Comparison of ENCODE assay signal across 26 cellular contexts in the genomic region with DNA sequence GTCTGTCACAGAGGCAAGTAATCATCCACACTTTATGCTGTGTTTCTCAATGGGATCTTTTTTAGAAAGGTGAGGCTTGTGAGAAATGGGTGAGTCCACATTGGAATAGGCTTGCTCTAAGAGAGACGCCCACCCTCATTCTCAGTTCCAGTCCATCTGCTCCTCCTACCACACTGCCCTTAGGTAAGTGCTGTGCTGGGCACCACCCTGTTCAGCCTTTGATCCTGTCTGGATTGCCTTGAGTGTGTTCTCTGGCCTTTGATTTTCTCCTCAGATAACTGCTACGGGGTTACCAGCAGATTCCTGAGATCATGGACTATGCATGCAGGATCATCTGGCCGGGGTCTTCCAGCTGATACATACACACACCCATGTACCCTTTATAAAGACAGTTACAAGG.
"Had no signal": no experiment of that assay in that cellular context is flagged by ENCODE, and none has a peak within 500 bp of the region (broad histone marks: within the 10 kb centered on the region; RNA-seq: fewer than 3 reads in every experiment).

No MANE protein-coding gene starts in this region.

- H3K4me3 ChIP-seq: MG63, PC-9, Peyer's patch, SJCRH30 had no signal

- H3K4me1 ChIP-seq: Peyer's patch, SJCRH30 had no signal

- DNase-seq: IMR-90, Karpas-422, KG1, MG63, NCI-H1092, NCI-H1105 treated with DMSO at 0.1 percent for 48 hours, NCI-H1417 treated with DMSO at 0.1 percent for 48 hours, NCI-H146, NCI-H1694 treated with DMSO at 0.1 percent for 48 hours, NCI-H1930, NCI-H2081, NCI-H2107, NCI-H2171, NCI-H226, NCI-H446, NCI-H510A, NCI-H524 treated with DMSO at 0.1 percent for 48 hours, NCI-H69, NCI-H774, PC-9, Peyer's patch, SHP77 treated with DMSO at 0.1 percent for 48 hours, SJCRH30 had no signal

- H2AFZ ChIP-seq: PC-9 had no signal

- H3K27ac ChIP-seq: HL-60, PC-9, Peyer's patch, SJCRH30 had no signal

- H3K4me2 ChIP-seq: PC-9 had no signal

- H3K36me3 ChIP-seq: MG63, Peyer's patch, SJCRH30 had no signal

- ATAC-seq: Right ventricle myocardium inferior, SK-N-SH treated with all-trans-retinoic acid at 6 μM for 48 hours had no signal

- H3K9me3 ChIP-seq: MG63, Peyer's patch, SJCRH30 had no signal

- H3K27me3 ChIP-seq: MG63, Peyer's patch, SJCRH30 had no signal
